Comparison of ENCODE assay signal across 1 cellular context in genomic region chr14:76937181-76938091, GRCh38.
TF ChIP-seq lines count a peak whose summit lies in the region.

No MANE protein-coding gene starts in this region.

TF ChIP-seq in A549, 52 proteins besides CTCF, POLR2A, EP300 and RAD21 (continued from another document):
- no peak for TF ChIP-seq PBX3 (IDR thresholded peaks at IDR 0.05)
